In genomic region chr22:40053460-40053859, GRCh38 we compare ENCODE assay signal across 1 cellular context.
TF ChIP-seq lines count a peak whose summit lies in the region.

No MANE protein-coding gene starts in this region.

TF ChIP-seq in HEK293T, 16 proteins besides CTCF, POLR2A, EP300 and RAD21 (continued from another document):
- TF ChIP-seq PKNOX1 (IDR thresholded peaks at IDR 0.05) (no peak), SP1 (IDR thresholded peaks at IDR 0.05) (no peak), SUZ12 (IDR thresholded peaks at IDR 0.05) (no peak), LEF1 (IDR thresholded peaks at IDR 0.05; ENCODE audit: borderline replicate concordance) (no peak), NFRKB (IDR thresholded peaks at IDR 0.05) (no peak), FOXA1 (IDR thresholded peaks at IDR 0.05) (no peak), FOXK2 (IDR thresholded peaks at IDR 0.05) (no peak)
